In the genomic region with DNA sequence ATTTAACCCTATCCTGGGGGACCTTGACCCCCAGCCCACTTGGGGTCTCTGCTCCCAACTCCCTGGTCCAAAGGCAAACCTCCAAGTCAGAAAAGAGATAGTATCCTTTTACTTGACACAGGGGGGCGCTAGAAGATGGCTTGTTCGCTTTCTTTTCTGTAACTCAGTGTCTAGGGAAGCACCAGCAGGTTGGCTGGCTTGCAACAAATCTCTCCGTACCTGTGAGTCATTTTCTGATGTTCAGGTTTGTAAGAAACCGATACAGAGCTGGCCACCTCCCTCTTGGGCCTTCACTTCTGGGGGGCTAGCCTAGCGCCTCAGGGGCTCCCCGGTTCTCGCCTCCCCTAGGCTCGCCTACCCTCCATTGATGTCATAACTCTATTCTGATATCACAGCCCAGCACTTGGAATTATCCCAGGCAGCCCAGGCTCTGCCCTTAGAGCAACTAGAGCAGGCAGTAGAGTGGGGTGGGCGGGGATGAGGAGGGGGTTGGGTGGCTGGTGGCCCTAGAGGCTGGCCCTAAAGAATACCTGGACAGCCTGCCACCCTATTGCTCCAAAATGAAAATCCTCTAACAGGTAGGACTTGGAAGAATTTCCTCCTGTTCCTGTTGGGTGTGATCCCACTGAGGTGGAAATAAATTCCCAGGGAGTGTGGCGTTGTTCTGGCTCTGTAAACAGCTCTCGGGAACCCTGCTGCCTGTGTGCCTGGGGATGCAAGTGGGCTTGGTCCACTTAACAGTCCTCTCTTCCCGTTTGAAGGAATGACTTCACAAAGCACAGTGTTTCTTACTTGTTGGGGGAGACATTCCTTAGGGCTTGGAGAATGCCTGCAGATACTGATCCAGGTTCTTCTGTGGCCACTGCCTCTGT, we compare ENCODE assay signal across 8 cellular contexts.
DNase-seq lines count a peak whose midpoint lies in the region; ATAC-seq, FAIRE-seq and TF ChIP-seq lines count a peak whose summit lies in the region.

No MANE protein-coding gene starts in this region.

- DNase-seq in ACHN (peak; percentile 63), GM12892 (ENCODE audit: insufficient read length) (no peak), NCI-H2107 treated with DMSO at 0.1 percent for 48 hours (lab: John Stamatoyannopoulos, UW; ENCODE audit: unreplicated experiment) (peak; percentile 62), WERI-Rb-1 (peak; percentile 72), ecto neural progenitor cell (ENCODE audit: low spot score) (peak; percentile 73), mesenchymal stem cell (peak; percentile 68)
- DNase-seq in stimulated activated naive CD8-positive, alpha-beta T cell treated with anti-CD3 and anti-CD28 coated beads, Interleukin-15, Interleukin-2, amounts not matched to agents 100 U/mL and 50 U/mL, for 24 hours: peak; percentile 41

- no peak overlapping the region for H2AK5ac ChIP-seq in mesenchymal stem cell (ENCODE audit: low read length, severe bottlenecking)

- in situ Hi-C loops in ACHN (cut with HindIII; ENCODE audit: low pct_ligation_motif_present, low pct_unique_long_range_greater_than_20kb, low sequenced_read_pairs): no loop called here

- no peaks in the 10 kb centered on the region for H3K79me1 ChIP-seq in mesenchymal stem cell (replicated peaks; ENCODE audit: low read length, poor library complexity, severe bottlenecking)

- H4K91ac ChIP-seq in mesenchymal stem cell (ENCODE audit: low read length): no peak overlapping the region

- no peak overlapping the region for H2AFZ ChIP-seq in mesenchymal stem cell (ENCODE audit: low read depth, low read length)

- H3K36me3 ChIP-seq in WERI-Rb-1 (no peaks in the 10 kb centered on the region), mesenchymal stem cell (ENCODE audit: control insufficient read depth in 1 of 2, insufficient read depth in 2 of 2, low read depth in 1 of 2, low read length in 2 of 2) (no peaks in the 10 kb centered on the region)

- TF ChIP-seq POLR2A in GM12892 (IDR thresholded peaks at IDR 0.05; ENCODE audit: low read depth, low read length): no peak

- H2BK15ac ChIP-seq in mesenchymal stem cell (ENCODE audit: low read depth, poor library complexity, severe bottlenecking): no peak overlapping the region

- no peak overlapping the region for H3K4me3 ChIP-seq in WERI-Rb-1 (ENCODE audit: low read depth, low read length)
- H3K4me3 ChIP-seq in mesenchymal stem cell (ENCODE audit: insufficient read depth in 1 of 2, low read depth in 1 of 2, low read length in 2 of 2): no peak overlapping the region

- H3K9ac ChIP-seq in mesenchymal stem cell (ENCODE audit: low read length): no peak overlapping the region

- H4K8ac ChIP-seq in mesenchymal stem cell (ENCODE audit: low read length): no peak overlapping the region

- peaks cover 1% of the 10 kb centered on the region for H3K4me1 ChIP-seq in mesenchymal stem cell (ENCODE audit: control insufficient read depth, insufficient read depth, low read depth, low read length)

- H3K14ac ChIP-seq in mesenchymal stem cell (ENCODE audit: low read length in 2 of 2): no peak overlapping the region

- no peak overlapping the region for H3K23ac ChIP-seq in mesenchymal stem cell (ENCODE audit: low read length in 2 of 2)

- H3K27ac ChIP-seq in WERI-Rb-1 (no peak overlapping the region), mesenchymal stem cell (ENCODE audit: low read length, poor library complexity, severe bottlenecking) (no peak overlapping the region)

- no peak for ATAC-seq in stimulated activated naive CD8-positive, alpha-beta T cell treated with anti-CD3 and anti-CD28 coated beads, Interleukin-15, Interleukin-2, amounts not matched to agents 100 U/mL and 50 U/mL, for 24 hours
- ATAC-seq in GM21723 (IDR thresholded peaks at IDR 0.05; ENCODE audit: unreplicated experiment): no peak

- 49% methylated on average over 12 of the region's 12 CpGs for WGBS in mesenchymal stem cell

- H3K27me3 ChIP-seq in WERI-Rb-1 (ENCODE audit: insufficient read depth, low read depth, severe bottlenecking): no peaks in the 10 kb centered on the region
- H3K27me3 ChIP-seq in mesenchymal stem cell (ENCODE audit: control insufficient read depth in 1 of 2, insufficient read depth in 1 of 2, low read length in 2 of 2): peaks cover 0 to 4% of the 10 kb centered on the region in 2 experiments

- peak; percentile 36 for FAIRE-seq in GM12892 (lab: Jason Lieb, UNC)

- no peak overlapping the region for H2BK120ac ChIP-seq in mesenchymal stem cell (ENCODE audit: low read depth, low read length)

- no peak overlapping the region for H2BK5ac ChIP-seq in mesenchymal stem cell (ENCODE audit: low read depth, low read length, poor library complexity, severe bottlenecking)

- H3K4ac ChIP-seq in mesenchymal stem cell (ENCODE audit: low read depth in 1 of 2, low read length in 2 of 2): no peak overlapping the region

- peak; percentile 72 for TF ChIP-seq CTCF in WERI-Rb-1 (IDR thresholded peaks at IDR 0.05; ENCODE audit: low read depth, low read length)

- no peak overlapping the region for H3K18ac ChIP-seq in mesenchymal stem cell (ENCODE audit: low read depth in 1 of 2, low read length in 2 of 2)

- no peak overlapping the region for H2BK12ac ChIP-seq in mesenchymal stem cell (ENCODE audit: low read length in 2 of 2)

- H3K9me3 ChIP-seq in WERI-Rb-1 (ENCODE audit: severe bottlenecking): no peaks in the 10 kb centered on the region
- no peaks in the 10 kb centered on the region for H3K9me3 ChIP-seq in mesenchymal stem cell (ENCODE audit: control insufficient read depth, low read length)

- no peak overlapping the region for H3K4me2 ChIP-seq in mesenchymal stem cell (ENCODE audit: low read length, poor library complexity, severe bottlenecking)
